ENCODE assay signal across 8 cellular contexts in the genomic region with DNA sequence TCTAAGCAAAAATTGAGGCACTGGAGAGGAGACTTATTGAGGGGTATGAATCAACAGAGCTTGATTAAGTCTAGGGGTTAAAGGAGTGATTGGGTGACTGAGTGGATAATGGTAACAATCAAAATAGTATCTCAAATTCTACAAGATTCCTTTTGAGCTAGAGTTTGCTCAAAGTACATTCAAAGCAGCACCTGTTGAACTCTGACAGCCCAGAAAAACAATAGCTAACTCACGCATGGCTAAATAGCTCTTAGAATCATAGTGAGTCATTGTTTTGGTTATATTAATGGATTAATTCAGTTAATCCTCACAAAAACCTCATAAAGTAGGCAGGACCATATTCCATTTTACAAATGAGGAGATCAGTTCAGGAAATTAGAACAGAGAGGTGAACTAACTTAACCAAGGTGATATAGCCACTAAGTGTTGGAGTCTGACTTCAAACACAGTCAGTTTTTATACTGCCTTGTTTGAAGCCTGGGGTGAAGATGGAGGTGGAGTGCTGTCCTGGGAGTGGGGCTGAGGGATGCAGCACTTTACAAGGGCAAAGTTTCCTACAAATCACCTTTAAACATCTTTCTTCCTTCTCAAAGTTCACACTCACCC. TPM values are rescaled to one million over a fixed set of nuclear protein-coding genes. Genes with fewer than 3 reads are reported as not detected.
DNase-seq lines count a peak whose midpoint lies in the region; ATAC-seq, FAIRE-seq and TF ChIP-seq lines count a peak whose summit lies in the region.

No MANE protein-coding gene starts in this region.

- DNase-seq in ACHN: peak; percentile 14
- DNase-seq in GM19240 (ENCODE audit: insufficient read length, low spot score): peak; percentile 6
- DNase-seq in activated naive CD8-positive, alpha-beta T cell treated with anti-CD3 and anti-CD28 coated beads, Interleukin-2, amount 50 U/mL, for 24 hours: no peak
- no peak for DNase-seq in stimulated activated CD8-positive, alpha-beta memory T cell treated with anti-CD3 and anti-CD28 coated beads, Interleukin-4, amount 100 ng/mL, for 48 hours
- no peak for DNase-seq in H54 (ENCODE audit: insufficient read length, low spot score)
- DNase-seq in cerebellum (ENCODE audit: low spot score): no peak

- H3K4me3 Mint-ChIP-seq in activated naive CD8-positive, alpha-beta T cell treated with anti-CD3 and anti-CD28 coated beads, Interleukin-2, amount 50 U/mL, for 24 hours: peak overlapping the region; percentile 56
- H3K4me3 Mint-ChIP-seq in stimulated activated memory B cell treated with anti-CD40 and anti-IgM and Interleukin-4, amounts not matched to agents 10 μg/mL and 1 μg/mL and 100 μg/mL, for 72 hours: peak overlapping the region; percentile 74

- peak; percentile 60 for ATAC-seq in HG03159 (IDR thresholded peaks at IDR 0.05; ENCODE audit: unreplicated experiment)
- ATAC-seq in activated naive CD8-positive, alpha-beta T cell treated with anti-CD3 and anti-CD28 coated beads, Interleukin-2, amount 50 U/mL, for 24 hours: peak; percentile 16
- peak; percentile 77 for ATAC-seq in stimulated activated memory B cell treated with anti-CD40 and anti-IgM and Interleukin-4, amounts not matched to agents 10 μg/mL and 1 μg/mL and 100 μg/mL, for 72 hours

- H3K27ac Mint-ChIP-seq in activated naive CD8-positive, alpha-beta T cell treated with anti-CD3 and anti-CD28 coated beads, Interleukin-2, amount 50 U/mL, for 24 hours: peak overlapping the region; percentile 82
- H3K27ac Mint-ChIP-seq in stimulated activated memory B cell treated with anti-CD40 and anti-IgM and Interleukin-4, amounts not matched to agents 10 μg/mL and 1 μg/mL and 100 μg/mL, for 72 hours: peak overlapping the region; percentile 88

- H3K4me1 Mint-ChIP-seq in activated naive CD8-positive, alpha-beta T cell treated with anti-CD3 and anti-CD28 coated beads, Interleukin-2, amount 50 U/mL, for 24 hours: peaks cover 22% of the 10 kb centered on the region
- H3K4me1 Mint-ChIP-seq in stimulated activated memory B cell treated with anti-CD40 and anti-IgM and Interleukin-4, amounts not matched to agents 10 μg/mL and 1 μg/mL and 100 μg/mL, for 72 hours: peaks cover 34% of the 10 kb centered on the region

- TF ChIP-seq POLR2A in H54 (IDR thresholded peaks at IDR 0.05; ENCODE audit: low read depth, low read length): no peak

- no peaks in the 10 kb centered on the region for H3K36me3 Mint-ChIP-seq in activated naive CD8-positive, alpha-beta T cell treated with anti-CD3 and anti-CD28 coated beads, Interleukin-2, amount 50 U/mL, for 24 hours (ENCODE audit: low read depth)
- no peaks in the 10 kb centered on the region for H3K36me3 Mint-ChIP-seq in stimulated activated memory B cell treated with anti-CD40 and anti-IgM and Interleukin-4, amounts not matched to agents 10 μg/mL and 1 μg/mL and 100 μg/mL, for 72 hours

- H3K9me3 Mint-ChIP-seq in activated naive CD8-positive, alpha-beta T cell treated with anti-CD3 and anti-CD28 coated beads, Interleukin-2, amount 50 U/mL, for 24 hours: no peaks in the 10 kb centered on the region
- no peaks in the 10 kb centered on the region for H3K9me3 Mint-ChIP-seq in stimulated activated memory B cell treated with anti-CD40 and anti-IgM and Interleukin-4, amounts not matched to agents 10 μg/mL and 1 μg/mL and 100 μg/mL, for 72 hours

- in situ Hi-C loops in ACHN (cut with HindIII; ENCODE audit: low pct_ligation_motif_present, low pct_unique_long_range_greater_than_20kb, low sequenced_read_pairs): no loop called here

- no peak for FAIRE-seq in H54 (lab: Jason Lieb, UNC)

- no peaks in the 10 kb centered on the region for H3K27me3 Mint-ChIP-seq in activated naive CD8-positive, alpha-beta T cell treated with anti-CD3 and anti-CD28 coated beads, Interleukin-2, amount 50 U/mL, for 24 hours
- no peaks in the 10 kb centered on the region for H3K27me3 Mint-ChIP-seq in stimulated activated memory B cell treated with anti-CD40 and anti-IgM and Interleukin-4, amounts not matched to agents 10 μg/mL and 1 μg/mL and 100 μg/mL, for 72 hours

RNA-seq across cellular contexts. Expression of a gene that starts 35.9 kb away (rescaled TPM):
- 90.6 TPM for total RNA-seq in cerebellum

RNA-seq across cellular contexts. Expression of a gene that starts 58.4 kb away (rescaled TPM):
- total RNA-seq in cerebellum: 2.4 TPM

Comparison
In these comparisons a context has a peak if more than half of its experiments do, and no peak if none do; other contexts are left out.
1. DNase-seq: peak in ACHN (single experiment) and GM19240 (single experiment); none in activated naive CD8-positive, alpha-beta T cell treated with anti-CD3 and anti-CD28 coated beads, Interleukin-2, amount 50 U/mL, for 24 hours (single experiment), stimulated activated CD8-positive, alpha-beta memory T cell treated with anti-CD3 and anti-CD28 coated beads, Interleukin-4, amount 100 ng/mL, for 48 hours (single experiment), H54 (single experiment) and cerebellum (single experiment).
2. ATAC-seq: peak in every context shown above with its lines; median percentile 77 in stimulated activated memory B cell treated with anti-CD40 and anti-IgM and Interleukin-4, amounts not matched to agents 10 μg/mL and 1 μg/mL and 100 μg/mL, for 72 hours; 60 in HG03159; 16 in activated naive CD8-positive, alpha-beta T cell treated with anti-CD3 and anti-CD28 coated beads, Interleukin-2, amount 50 U/mL, for 24 hours.